Comparison of ENCODE assay signal across 1 cellular context in the genomic region with DNA sequence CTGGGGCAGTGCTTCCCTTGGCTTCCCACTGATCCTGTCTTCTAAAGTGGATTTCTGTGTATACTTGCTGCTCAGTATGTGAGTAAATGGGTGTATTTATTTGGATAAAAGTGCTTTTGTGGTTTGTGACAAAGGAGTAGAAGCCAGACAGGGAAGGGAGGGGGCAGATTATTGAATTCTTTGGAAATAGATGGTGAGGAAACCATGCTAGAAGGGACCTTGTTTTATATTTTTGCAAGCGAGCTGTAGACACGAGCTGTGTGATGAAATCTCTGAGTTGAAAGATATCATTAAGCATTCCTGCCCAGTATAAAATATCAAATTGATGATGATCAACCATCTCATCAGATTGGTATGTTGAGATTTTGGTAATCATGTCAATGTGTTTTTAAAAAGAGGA.
TF ChIP-seq lines count a peak whose summit lies in the region.

No MANE protein-coding gene starts in this region.

TF ChIP-seq in SK-N-SH treated with all-trans-retinoic acid at 6 μM for 48 hours, 23 proteins besides CTCF, POLR2A, EP300 and RAD21 (continued from another document):
- TF ChIP-seq, protein P1, sequence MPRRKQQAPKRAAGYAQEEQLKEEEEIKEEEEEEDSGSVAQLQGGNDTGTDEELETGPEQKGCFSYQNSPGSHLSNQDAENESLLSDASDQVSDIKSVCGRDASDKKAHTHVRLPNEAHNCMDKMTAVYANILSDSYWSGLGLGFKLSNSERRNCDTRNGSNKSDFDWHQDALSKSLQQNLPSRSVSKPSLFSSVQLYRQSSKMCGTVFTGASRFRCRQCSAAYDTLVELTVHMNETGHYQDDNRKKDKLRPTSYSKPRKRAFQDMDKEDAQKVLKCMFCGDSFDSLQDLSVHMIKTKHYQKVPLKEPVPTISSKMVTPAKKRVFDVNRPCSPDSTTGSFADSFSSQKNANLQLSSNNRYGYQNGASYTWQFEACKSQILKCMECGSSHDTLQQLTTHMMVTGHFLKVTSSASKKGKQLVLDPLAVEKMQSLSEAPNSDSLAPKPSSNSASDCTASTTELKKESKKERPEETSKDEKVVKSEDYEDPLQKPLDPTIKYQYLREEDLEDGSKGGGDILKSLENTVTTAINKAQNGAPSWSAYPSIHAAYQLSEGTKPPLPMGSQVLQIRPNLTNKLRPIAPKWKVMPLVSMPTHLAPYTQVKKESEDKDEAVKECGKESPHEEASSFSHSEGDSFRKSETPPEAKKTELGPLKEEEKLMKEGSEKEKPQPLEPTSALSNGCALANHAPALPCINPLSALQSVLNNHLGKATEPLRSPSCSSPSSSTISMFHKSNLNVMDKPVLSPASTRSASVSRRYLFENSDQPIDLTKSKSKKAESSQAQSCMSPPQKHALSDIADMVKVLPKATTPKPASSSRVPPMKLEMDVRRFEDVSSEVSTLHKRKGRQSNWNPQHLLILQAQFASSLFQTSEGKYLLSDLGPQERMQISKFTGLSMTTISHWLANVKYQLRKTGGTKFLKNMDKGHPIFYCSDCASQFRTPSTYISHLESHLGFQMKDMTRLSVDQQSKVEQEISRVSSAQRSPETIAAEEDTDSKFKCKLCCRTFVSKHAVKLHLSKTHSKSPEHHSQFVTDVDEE (CRISPR knock-in tag; IDR thresholded peaks at IDR 0.05): no peak
- no peak for TF ChIP-seq ZNF70 (CRISPR knock-in tag; IDR thresholded peaks at IDR 0.05)
